ENCODE assay signal across 18 cellular contexts in genomic region chr19:17824339-17824738, GRCh38. TPM values are rescaled to one million over a fixed set of nuclear protein-coding genes. Genes with fewer than 3 reads are reported as not detected.
"Had no signal": no experiment of that assay in that cellular context is flagged by ENCODE, and none has a peak within 500 bp of the region (broad histone marks: within the 10 kb centered on the region; RNA-seq: fewer than 3 reads in every experiment).

No MANE protein-coding gene starts in this region.

- H3K36me3 ChIP-seq: gastrocnemius medialis, tibial nerve had no signal

- H3K9me3 Mint-ChIP-seq: brain; central memory CD8-positive, alpha-beta T cell had no signal

- H3K4me3 ChIP-seq: gastrocnemius medialis, heart right ventricle, mucosa of descending colon, tibial nerve had no signal

- DNase-seq: activated CD4-positive, alpha-beta T cell treated with anti-CD3 and anti-CD28 coated beads for 4 hours; amygdala; cortex of kidney; effector CD8-positive, alpha-beta T cell; gastrocnemius medialis; heart right ventricle; mammary epithelial cell; mucosa of descending colon; retina; stimulated activated CD4-positive, alpha-beta T cell treated with anti-CD3 and anti-CD28 coated beads, Interleukin-15, amount 100 ng/mL, for 24 hours; stimulated activated CD4-positive, alpha-beta T cell treated with anti-CD3 and anti-CD28 coated beads, Interleukin-4, amount 100 ng/mL, for 24 hours had no signal

- H3K4me3 Mint-ChIP-seq: brain; central memory CD8-positive, alpha-beta T cell had no signal

- ATAC-seq: gastrocnemius medialis, heart right ventricle, mucosa of descending colon had no signal

- H3K36me3 Mint-ChIP-seq: brain had no signal

- H3K9me3 ChIP-seq: gastrocnemius medialis, heart right ventricle, mucosa of descending colon, tibial nerve had no signal

- H3K27ac ChIP-seq: gastrocnemius medialis, heart right ventricle, parathyroid adenoma, tibial nerve, VCaP had no signal

- H3K27me3 Mint-ChIP-seq: central memory CD8-positive, alpha-beta T cell had no signal

- H3K4me1 ChIP-seq: gastrocnemius medialis, heart right ventricle, tibial nerve had no signal

RNA-seq across cellular contexts. Expression of gene INSL3, which starts 3.0 kb away (rescaled TPM):
- total RNA-seq: gastrocnemius medialis, heart right ventricle, mammary epithelial cell, mucosa of descending colon, skeletal muscle tissue, tibial nerve had no signal
- polyA plus RNA-seq: mammary epithelial cell, neural cell had no signal

RNA-seq across cellular contexts. Expression of gene B3GNT3, which starts 29.4 kb away (rescaled TPM):
- total RNA-seq: heart right ventricle, skeletal muscle tissue had no signal
- polyA plus RNA-seq: heart right ventricle, neural cell had no signal

RNA-seq across cellular contexts. Expression of gene SLC5A5, which starts 47.4 kb away (rescaled TPM):
- total RNA-seq: gastrocnemius medialis, mammary epithelial cell, skeletal muscle tissue, tibial nerve had no signal
- polyA plus RNA-seq: heart right ventricle, mammary epithelial cell, neural cell had no signal
